In the genomic region with DNA sequence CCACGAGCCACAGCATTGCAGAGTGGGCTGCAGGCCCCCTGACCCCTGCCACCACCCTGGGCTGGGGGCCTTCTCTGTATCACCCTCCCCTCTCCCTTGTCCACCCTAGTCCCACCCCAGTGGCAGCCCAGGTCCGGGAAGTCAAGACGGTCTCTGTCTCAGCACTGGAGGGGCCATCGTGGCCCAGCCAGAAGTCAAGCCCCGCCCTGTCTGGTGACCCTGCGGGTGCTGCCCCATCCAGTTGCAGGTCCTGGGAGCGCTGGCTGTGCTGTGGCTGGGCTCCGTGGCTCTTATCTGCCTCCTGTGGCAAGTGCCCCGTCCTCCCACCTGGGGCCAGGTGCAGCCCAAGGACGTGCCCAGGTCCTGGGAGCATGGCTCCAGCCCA, we compare ENCODE assay signal across 27 cellular contexts. TPM values are rescaled to one million over a fixed set of nuclear protein-coding genes. Genes with fewer than 3 reads are reported as not detected.
DNase-seq lines count a peak whose midpoint lies in the region; ATAC-seq lines count a peak whose summit lies in the region.
"Had no signal": no experiment of that assay in that cellular context is flagged by ENCODE, and none has a peak within 500 bp of the region (broad histone marks: within the 10 kb centered on the region; RNA-seq: fewer than 3 reads in every experiment).

No MANE protein-coding gene starts in this region.

- H3K9me3 Mint-ChIP-seq in activated T-cell treated with anti-CD3 and anti-CD28 coated beads, Interleukin-2, amount 50 U/mL, for 24 hours, result no peaks in the 10 kb centered on the region
- H3K9me3 Mint-ChIP-seq: activated T-cell treated with anti-CD3 and anti-CD28 coated beads, Interleukin-2, amount 50 U/mL, for 72 hours; central memory CD8-positive, alpha-beta T cell; T-cell had no signal

- H3K4me1 Mint-ChIP-seq in activated T-cell treated with anti-CD3 and anti-CD28 coated beads, Interleukin-2, amount 50 U/mL, for 24 hours (ENCODE audit: low read depth), result peaks cover 6% of the 10 kb centered on the region
- H3K4me1 Mint-ChIP-seq: central memory CD8-positive, alpha-beta T cell; T-cell had no signal

- H3K4me3 Mint-ChIP-seq in activated T-cell treated with anti-CD3 and anti-CD28 coated beads, Interleukin-2, amount 50 U/mL, for 24 hours, result no peak overlapping the region
- H3K4me3 Mint-ChIP-seq: activated T-cell treated with anti-CD3 and anti-CD28 coated beads, Interleukin-2, amount 50 U/mL, for 72 hours; central memory CD8-positive, alpha-beta T cell; stimulated activated naive CD8-positive, alpha-beta T cell treated with anti-CD3 and anti-CD28 coated beads, Interleukin-15, amount 100 ng/mL, for 72 hours; T-cell had no signal

- H3K27me3 Mint-ChIP-seq in activated T-cell treated with anti-CD3 and anti-CD28 coated beads, Interleukin-2, amount 50 U/mL, for 24 hours, result peaks cover 19% of the 10 kb centered on the region

- ATAC-seq in left lobe of liver, result no peak
- ATAC-seq in HG03520 (IDR thresholded peaks at IDR 0.05; ENCODE audit: unreplicated experiment), result no peak
- ATAC-seq in HG02884 (IDR thresholded peaks at IDR 0.05; ENCODE audit: unreplicated experiment), result no peak
- ATAC-seq: Right ventricle myocardium inferior, T-cell had no signal

- H3K27ac Mint-ChIP-seq in activated T-cell treated with anti-CD3 and anti-CD28 coated beads, Interleukin-2, amount 50 U/mL, for 24 hours, result no peak overlapping the region
- H3K27ac Mint-ChIP-seq: activated T-cell treated with anti-CD3 and anti-CD28 coated beads, Interleukin-2, amount 50 U/mL, for 72 hours; stimulated activated naive CD8-positive, alpha-beta T cell treated with anti-CD3 and anti-CD28 coated beads, Interleukin-15, amount 100 ng/mL, for 72 hours; T-cell had no signal

- DNase-seq in activated T-cell treated with anti-CD3 and anti-CD28 coated beads, Interleukin-2, amount 50 U/mL, for 24 hours, result peak; percentile 30
- DNase-seq in activated T-cell treated with anti-CD3 and anti-CD28 coated beads, Interleukin-2, amount 50 U/mL, for 48 hours, result no peak
- DNase-seq in RPMI8226 (peak; percentile 57), left lobe of liver (ENCODE audit: low spot score) (peak; percentile 43), epidermal melanocyte (ENCODE audit: insufficient read length, low spot score) (no peak)
- DNase-seq in activated naive CD4-positive, alpha-beta T cell (lab: John Stamatoyannopoulos, UW), result no peak
- DNase-seq: activated naive CD4-positive, alpha-beta T cell treated with anti-CD3 and anti-CD28 coated beads, Interleukin-2, amount 50 U/mL, for 16 hours; activated T-cell treated with anti-CD3 and anti-CD28 coated beads, Interleukin-2, amount 50 U/mL, for 72 hours; COR-L47; foreskin melanocyte; hypothalamus; mammary epithelial cell; NCI-H1694; NCI-H2171 treated with DMSO at 0.1 percent for 48 hours; NCI-H524 treated with DMSO at 0.1 percent for 48 hours; occipital lobe; retina; stimulated activated CD4-positive, alpha-beta T cell treated with anti-CD3 and anti-CD28 coated beads, Interleukin-4, amount 100 ng/mL, for 1 hour; stimulated activated naive CD8-positive, alpha-beta T cell treated with anti-CD3 and anti-CD28 coated beads, Interleukin-15, amount 100 ng/mL, for 72 hours; T-cell; tibial artery had no signal

- H3K36me3 Mint-ChIP-seq in activated T-cell treated with anti-CD3 and anti-CD28 coated beads, Interleukin-2, amount 50 U/mL, for 24 hours (ENCODE audit: low read depth), result no peaks in the 10 kb centered on the region
- H3K36me3 Mint-ChIP-seq: T-cell had no signal

RNA-seq across cellular contexts. Expression of gene PLD4, which starts 2.7 kb away (rescaled TPM):
- not detected for total RNA-seq in left lobe of liver
- total RNA-seq: ascending aorta, Daoy, Right ventricle myocardium inferior had no signal

RNA-seq across cellular contexts. Expression of gene AHNAK2, which starts 50.8 kb away (rescaled TPM):
- 5.5 TPM for total RNA-seq in left lobe of liver

RNA-seq across cellular contexts. Expression of gene CLBA1, which starts 58.2 kb away (rescaled TPM):
- 2.2 TPM for total RNA-seq in left lobe of liver

Comparison
In these comparisons a context has a peak if more than half of its experiments do, and no peak if none do; other contexts are left out.
1. DNase-seq: peak in activated T-cell treated with anti-CD3 and anti-CD28 coated beads, Interleukin-2, amount 50 U/mL, for 24 hours (single experiment), RPMI8226 (single experiment) and left lobe of liver (single experiment); none in activated T-cell treated with anti-CD3 and anti-CD28 coated beads, Interleukin-2, amount 50 U/mL, for 48 hours (0 of 2), activated naive CD4-positive, alpha-beta T cell (0 of 4) and epidermal melanocyte (single experiment).